8 cellular contexts compared by ENCODE assay signal in genomic region chr1:84506729-84507453, GRCh38. TPM values are rescaled to one million over a fixed set of nuclear protein-coding genes. Genes with fewer than 3 reads are reported as not detected.
A peak's percentile ranks its signal among the peaks of the same experiment; 100 is the strongest.
DNase-seq lines count a peak whose midpoint lies in the region; ATAC-seq and TF ChIP-seq lines count a peak whose summit lies in the region.

No MANE protein-coding gene starts in this region.

- peak overlapping the region; percentile 22; the same call in 1 of the 2 replicates for H3K27ac ChIP-seq in HUES6 (ENCODE audit: low read depth, low read length)
- peak overlapping the region; percentile 87 to 99 (median 94) for H3K27ac ChIP-seq in body of pancreas
- peak overlapping the region; percentile 93 for H3K27ac ChIP-seq in mesenchymal stem cell (ENCODE audit: low read length, poor library complexity, severe bottlenecking)

- H3K36me3 ChIP-seq in HUES6 (ENCODE audit: control insufficient read depth, insufficient read depth, low read length) (peaks cover 5% of the 10 kb centered on the region; the same call in 1 of the 2 replicates), body of pancreas (replicated peaks in 1 of 2; ENCODE audit: insufficient read depth in 1 of 2, low read depth in 2 of 2) (no peaks in the 10 kb centered on the region), mesenchymal stem cell (ENCODE audit: control insufficient read depth in 1 of 2, insufficient read depth in 2 of 2, low read depth in 1 of 2, low read length in 2 of 2) (peaks cover 4 to 20% of the 10 kb centered on the region in 2 experiments)

- H2BK12ac ChIP-seq in mesenchymal stem cell (ENCODE audit: low read length in 2 of 2): no peak overlapping the region

- no peak overlapping the region for H2AK5ac ChIP-seq in mesenchymal stem cell (ENCODE audit: low read length, severe bottlenecking)

- no peak overlapping the region for H2BK120ac ChIP-seq in mesenchymal stem cell (ENCODE audit: low read depth, low read length)

- H3K4me3 ChIP-seq in AG10803 (ENCODE audit: low read length) (peak overlapping the region; percentile 93), HUES6 (ENCODE audit: low read depth, low read length) (peak overlapping the region; percentile 86), body of pancreas (peak overlapping the region; percentile 68 to 78), mesenchymal stem cell (ENCODE audit: insufficient read depth in 1 of 2, low read depth in 1 of 2, low read length in 2 of 2) (peak overlapping the region; percentile 94)

- peak overlapping the region; percentile 67 for H2BK15ac ChIP-seq in mesenchymal stem cell (ENCODE audit: low read depth, poor library complexity, severe bottlenecking)

- no peak for DNase-seq in AG10803 (ENCODE audit: low read depth)
- no peak for DNase-seq in body of pancreas
- no peak for DNase-seq in mesenchymal stem cell
- no peak for DNase-seq in UCSD-AML1 (lab: John Stamatoyannopoulos, UW; ENCODE audit: unreplicated experiment)
- no peak for DNase-seq in NCI-H1048 (lab: John Stamatoyannopoulos, UW)

- intact Hi-C loops in body of pancreas (cut with DNase I): no loop called here

- WGBS in body of pancreas, 2 donors: 4 to 10% methylated on average over 18 to 26 of the region's 26 CpGs
- 16% methylated on average over 21 of the region's 26 CpGs for WGBS in mesenchymal stem cell

- no peak overlapping the region for H4K91ac ChIP-seq in mesenchymal stem cell (ENCODE audit: low read length)

- H3K4me1 ChIP-seq in HUES6 (ENCODE audit: control insufficient read depth, insufficient read depth, low read length) (peaks cover 20% of the 10 kb centered on the region), body of pancreas (peaks cover 31% of the 10 kb centered on the region), mesenchymal stem cell (ENCODE audit: control insufficient read depth, insufficient read depth, low read depth, low read length) (no peaks in the 10 kb centered on the region)

- no peak for TF ChIP-seq POLR2A in body of pancreas (IDR thresholded peaks at IDR 0.05)

- H3K4ac ChIP-seq in mesenchymal stem cell (ENCODE audit: low read depth in 1 of 2, low read length in 2 of 2): peak overlapping the region in 1 of 2 experiments; percentile 49

- peak overlapping the region; percentile 86 for H3K4me2 ChIP-seq in mesenchymal stem cell (ENCODE audit: low read length, poor library complexity, severe bottlenecking)

- H3K79me1 ChIP-seq in mesenchymal stem cell (replicated peaks; ENCODE audit: low read length, poor library complexity, severe bottlenecking): peaks cover 5% of the 10 kb centered on the region

- H3K9me3 ChIP-seq in HUES6 (ENCODE audit: control insufficient read depth, insufficient read depth, low read depth, low read length): no peaks in the 10 kb centered on the region; the same call in 1 of the 2 replicates
- no peaks in the 10 kb centered on the region for H3K9me3 ChIP-seq in body of pancreas
- H3K9me3 ChIP-seq in mesenchymal stem cell (ENCODE audit: control insufficient read depth, low read length): peaks cover 12% of the 10 kb centered on the region

- no peaks in the 10 kb centered on the region for H3K27me3 ChIP-seq in HUES6 (ENCODE audit: control insufficient read depth, insufficient read depth, low read length)
- H3K27me3 ChIP-seq in body of pancreas: no peaks in the 10 kb centered on the region
- H3K27me3 ChIP-seq in mesenchymal stem cell (ENCODE audit: control insufficient read depth in 1 of 2, insufficient read depth in 1 of 2, low read length in 2 of 2): no peaks in the 10 kb centered on the region

- TF ChIP-seq CTCF in AG10803 (conservative IDR thresholded peaks at IDR 0.05; ENCODE audit: low read length): no peak
- no peak for TF ChIP-seq CTCF in body of pancreas (IDR thresholded peaks at IDR 0.05)

- peak overlapping the region; percentile 53 for H3K9ac ChIP-seq in HUES6 (ENCODE audit: low read length)
- peak overlapping the region; percentile 98 for H3K9ac ChIP-seq in mesenchymal stem cell (ENCODE audit: low read length)

- H4K8ac ChIP-seq in mesenchymal stem cell (ENCODE audit: low read length): no peak overlapping the region

- ATAC-seq in body of pancreas (no peak), HG03196 (IDR thresholded peaks at IDR 0.05; ENCODE audit: unreplicated experiment) (no peak), GM21576 (IDR thresholded peaks at IDR 0.05; ENCODE audit: unreplicated experiment) (no peak)

- H3K18ac ChIP-seq in mesenchymal stem cell (ENCODE audit: low read depth in 1 of 2, low read length in 2 of 2): peak overlapping the region; percentile 23 to 82

- H2BK5ac ChIP-seq in mesenchymal stem cell (ENCODE audit: low read depth, low read length, poor library complexity, severe bottlenecking): peak overlapping the region; percentile 96

- H3K23ac ChIP-seq in mesenchymal stem cell (ENCODE audit: low read length in 2 of 2): no peak overlapping the region

- no peak overlapping the region for H2AFZ ChIP-seq in mesenchymal stem cell (ENCODE audit: low read depth, low read length)

- H3K14ac ChIP-seq in mesenchymal stem cell (ENCODE audit: low read length in 2 of 2): no peak overlapping the region

RNA-seq across cellular contexts. Expression of gene GNG5, which starts 0.5 kb away (rescaled TPM):
- total RNA-seq in body of pancreas: 10 to 100 TPM; 12.7 to 28.0 TPM
- 364 TPM for polyA plus RNA-seq in mesenchymal stem cell (2013, experiment 1 of 2)
- polyA plus RNA-seq in mesenchymal stem cell (2013, experiment 2 of 2): 368 TPM

RNA-seq across cellular contexts. Expression of gene SPATA1, which starts 0.7 kb away (rescaled TPM):
- total RNA-seq in body of pancreas: under 1 TPM in 1 of 2 donors, not detected in 1; under 0.01 TPM
- polyA plus RNA-seq in mesenchymal stem cell (2013, experiment 1 of 2): 1.3 TPM
- 0.88 TPM for polyA plus RNA-seq in mesenchymal stem cell (2013, experiment 2 of 2)

RNA-seq across cellular contexts. Expression of gene RPF1, which starts 27.8 kb away (rescaled TPM):
- 10 to 100 TPM; 17.9 to 26.7 TPM for total RNA-seq in body of pancreas
- 55.2 TPM for polyA plus RNA-seq in mesenchymal stem cell (2013, experiment 1 of 2)
- 55.2 TPM for polyA plus RNA-seq in mesenchymal stem cell (2013, experiment 2 of 2)

Comparison
In these comparisons a context has a peak if more than half of its experiments do, and no peak if none do; other contexts are left out.
1. H3K27ac ChIP-seq: peak in every context shown above with its lines; median percentile 94 in body of pancreas; 93 in mesenchymal stem cell; 22 in HUES6.